Comparison of ENCODE assay signal across 22 cellular contexts in genomic region chr1:114100148-114100547, GRCh38. TPM values are rescaled to one million over a fixed set of nuclear protein-coding genes. Genes with fewer than 3 reads are reported as not detected.
"Had no signal": no experiment of that assay in that cellular context is flagged by ENCODE, and none has a peak within 500 bp of the region (broad histone marks: within the 10 kb centered on the region; RNA-seq: fewer than 3 reads in every experiment).

No MANE protein-coding gene starts in this region.

- H3K27me3 ChIP-seq: right atrium auricular region, suprapubic skin, thyroid gland had no signal

- H3K27ac ChIP-seq: dorsolateral prefrontal cortex, heart left ventricle, neutrophil, right atrium auricular region, suprapubic skin, thyroid gland had no signal

- H3K9me3 ChIP-seq: heart left ventricle, neutrophil, right atrium auricular region, suprapubic skin, thyroid gland had no signal

- H3K36me3 ChIP-seq: heart left ventricle, neutrophil, right atrium auricular region, suprapubic skin, thyroid gland had no signal

- H3K4me1 ChIP-seq: heart left ventricle, right atrium auricular region, suprapubic skin, thyroid gland had no signal

- DNase-seq: cortex of kidney; effector CD8-positive, alpha-beta T cell; heart left ventricle; hippocampal formation; left colon; left ventricle myocardium superior; mesenchymal stem cell; midbrain; naive thymus-derived CD4-positive, alpha-beta T cell; nephron progenitor cell; small intestine; stimulated activated CD4-positive, alpha-beta T cell treated with anti-CD3 and anti-CD28 coated beads, Interleukin-12 subunit alpha, Interleukin-12 subunit beta, amount 100 ng/mL, for 4 hours; stimulated activated naive CD4-positive, alpha-beta T cell treated with Interleukin-2 at 50 U/mL for 16 hours; thyroid gland had no signal

- ATAC-seq: heart left ventricle; left colon; left ventricle myocardium superior; naive thymus-derived CD4-positive, alpha-beta T cell had no signal

- H3K4me3 ChIP-seq: dorsolateral prefrontal cortex, heart left ventricle, lung, right atrium auricular region, suprapubic skin, thyroid gland had no signal

RNA-seq across cellular contexts. Expression of gene SYT6, which starts 53.5 kb away (rescaled TPM):
- total RNA-seq: glomerular endothelial cell; kidney epithelial cell; left ventricle myocardium superior; naive thymus-derived CD4-positive, alpha-beta T cell; right atrium auricular region had no signal
- polyA plus RNA-seq: esophagus; naive thymus-derived CD4-positive, alpha-beta T cell had no signal
